1 cellular context compared by ENCODE assay signal in the genomic region with DNA sequence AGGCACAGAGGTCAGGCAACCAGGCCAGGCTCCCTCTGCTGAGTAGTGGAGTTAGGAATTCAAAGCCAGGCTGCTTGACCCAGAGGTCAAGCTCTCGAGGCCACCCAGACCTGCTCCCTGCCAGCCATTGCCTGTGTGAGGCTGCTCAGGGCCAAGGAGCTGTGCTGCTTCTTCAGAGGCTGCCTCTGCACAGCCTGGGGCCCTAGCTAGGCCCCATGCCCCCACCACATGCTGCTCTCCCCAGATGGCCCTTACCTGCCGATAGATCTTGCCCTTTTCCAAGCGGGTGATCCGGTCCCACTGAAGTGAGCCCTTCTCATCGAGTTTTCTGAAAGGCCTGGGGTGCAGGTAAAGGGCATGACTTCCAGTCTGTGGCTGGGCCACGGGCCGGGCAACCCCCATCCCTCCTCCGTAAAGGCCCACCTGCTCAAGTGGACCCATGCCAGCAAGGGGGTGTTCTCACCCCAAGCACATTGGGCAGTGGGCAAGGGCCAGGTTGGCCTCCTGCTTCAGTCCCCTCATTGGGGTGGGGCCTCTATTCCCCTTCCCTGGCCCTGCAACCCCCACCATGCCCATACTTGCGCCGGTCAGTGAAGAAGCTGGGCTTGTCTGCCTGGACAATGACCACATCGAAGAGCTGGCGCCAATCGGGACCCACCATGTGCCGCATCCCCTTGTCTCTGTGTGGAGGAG.
TF ChIP-seq lines count a peak whose summit lies in the region.

No MANE protein-coding gene starts in this region.

TF ChIP-seq in HepG2, 621 proteins besides CTCF, POLR2A, EP300 and RAD21:
- TF ChIP-seq NR2F6 (IDR thresholded peaks at IDR 0.05) = no peak
- TF ChIP-seq NR2F6 (CRISPR knock-in tag; IDR thresholded peaks at IDR 0.05) = peak; percentile 22; the same call in 1 of the 2 replicates
- TF ChIP-seq ZBTB3 (CRISPR knock-in tag; IDR thresholded peaks at IDR 0.05; ENCODE audit: borderline replicate concordance, low read depth) = no peak
- TF ChIP-seq AGO2 (optimal IDR thresholded peaks at IDR 0.05; ENCODE audit: low read depth, low read length) = peak; percentile 53
- no peak for TF ChIP-seq HCFC1 (IDR thresholded peaks at IDR 0.05; ENCODE audit: low read depth, low read length)
